ENCODE assay signal across 9 cellular contexts in genomic region chr18:9082763-9083510, GRCh38. TPM values are rescaled to one million over a fixed set of nuclear protein-coding genes. Genes with fewer than 3 reads are reported as not detected.
DNase-seq lines count a peak whose midpoint lies in the region; ATAC-seq lines count a peak whose summit lies in the region.
"Had no signal": no experiment of that assay in that cellular context is flagged by ENCODE, and none has a peak within 500 bp of the region (broad histone marks: within the 10 kb centered on the region; RNA-seq: fewer than 3 reads in every experiment).

No MANE protein-coding gene starts in this region.

- ATAC-seq in GM21360 (IDR thresholded peaks at IDR 0.05; ENCODE audit: unreplicated experiment) (peak; percentile 87), HG03571 (IDR thresholded peaks at IDR 0.05; ENCODE audit: unreplicated experiment) (peak; percentile 68)
- peak; percentile 98 for ATAC-seq in stimulated activated naive CD8-positive, alpha-beta T cell treated with anti-CD3 and anti-CD28 coated beads, Interleukin-15, amount 100 ng/mL, for 72 hours

- no peaks in the 10 kb centered on the region for H3K36me3 Mint-ChIP-seq in CD8-positive, alpha-beta memory T cell
- no peaks in the 10 kb centered on the region for H3K36me3 Mint-ChIP-seq in activated naive CD4-positive, alpha-beta T cell treated with anti-CD3 and anti-CD28 coated beads, Interleukin-2, amount 50 U/mL, for 24 hours

- peak in 4 of 5 donors; percentile 11 to 49 (median 26) for DNase-seq in CD8-positive, alpha-beta memory T cell
- peak; percentile 60 to 75 for DNase-seq in stimulated activated naive CD8-positive, alpha-beta T cell treated with anti-CD3 and anti-CD28 coated beads, Interleukin-15, amount 100 ng/mL, for 72 hours
- no peak for DNase-seq in NCI-H774 (lab: John Stamatoyannopoulos, UW)
- no peak for DNase-seq in globus pallidus (ENCODE audit: low spot score)
- no peak for DNase-seq in midbrain (lab: John Stamatoyannopoulos, UW)

- no peak overlapping the region for H3K27ac ChIP-seq in CD8-positive, alpha-beta memory T cell (ENCODE audit: low read depth, low read length)

- peak overlapping the region; percentile 34 to 70 (median 65) for H3K4me3 Mint-ChIP-seq in CD8-positive, alpha-beta memory T cell
- H3K4me3 Mint-ChIP-seq in activated naive CD4-positive, alpha-beta T cell treated with anti-CD3 and anti-CD28 coated beads, Interleukin-2, amount 50 U/mL, for 24 hours, result peak overlapping the region; percentile 54
- peak overlapping the region; percentile 67 to 82 for H3K4me3 Mint-ChIP-seq in stimulated activated naive CD8-positive, alpha-beta T cell treated with anti-CD3 and anti-CD28 coated beads, Interleukin-15, amount 100 ng/mL, for 72 hours
- H3K4me3 Mint-ChIP-seq: neural crest cell had no signal

- no peaks in the 10 kb centered on the region for H3K36me3 ChIP-seq in CD8-positive, alpha-beta memory T cell (ENCODE audit: insufficient read depth, low read length)

- H3K4me3 ChIP-seq in CD8-positive, alpha-beta memory T cell (ENCODE audit: low read length), result peak overlapping the region; percentile 5

- H3K4me1 ChIP-seq in CD8-positive, alpha-beta memory T cell (ENCODE audit: insufficient read depth, low read length), result peaks cover 23% of the 10 kb centered on the region

- no peaks in the 10 kb centered on the region for H3K27me3 ChIP-seq in CD8-positive, alpha-beta memory T cell (ENCODE audit: insufficient read depth, low read length, poor library complexity, severe bottlenecking)

- H3K4me1 Mint-ChIP-seq in CD8-positive, alpha-beta memory T cell, result peaks cover 19 to 27% (median 21%) of the 10 kb centered on the region in 3 donors
- peaks cover 49% of the 10 kb centered on the region for H3K4me1 Mint-ChIP-seq in activated naive CD4-positive, alpha-beta T cell treated with anti-CD3 and anti-CD28 coated beads, Interleukin-2, amount 50 U/mL, for 24 hours
- peaks cover 54% of the 10 kb centered on the region for H3K4me1 Mint-ChIP-seq in stimulated activated naive CD8-positive, alpha-beta T cell treated with anti-CD3 and anti-CD28 coated beads, Interleukin-15, amount 100 ng/mL, for 72 hours

- no peaks in the 10 kb centered on the region for H3K27me3 Mint-ChIP-seq in CD8-positive, alpha-beta memory T cell
- H3K27me3 Mint-ChIP-seq in activated naive CD4-positive, alpha-beta T cell treated with anti-CD3 and anti-CD28 coated beads, Interleukin-2, amount 50 U/mL, for 24 hours, result no peaks in the 10 kb centered on the region
- no peaks in the 10 kb centered on the region for H3K27me3 Mint-ChIP-seq in stimulated activated naive CD8-positive, alpha-beta T cell treated with anti-CD3 and anti-CD28 coated beads, Interleukin-15, amount 100 ng/mL, for 72 hours

- peak overlapping the region; percentile 78 to 97 (median 90) for H3K27ac Mint-ChIP-seq in CD8-positive, alpha-beta memory T cell
- H3K27ac Mint-ChIP-seq in activated naive CD4-positive, alpha-beta T cell treated with anti-CD3 and anti-CD28 coated beads, Interleukin-2, amount 50 U/mL, for 24 hours, result peak overlapping the region; percentile 88
- H3K27ac Mint-ChIP-seq in stimulated activated naive CD8-positive, alpha-beta T cell treated with anti-CD3 and anti-CD28 coated beads, Interleukin-15, amount 100 ng/mL, for 72 hours, result peak overlapping the region; percentile 94 to 99

- H3K9me3 Mint-ChIP-seq in CD8-positive, alpha-beta memory T cell, result no peaks in the 10 kb centered on the region
- H3K9me3 Mint-ChIP-seq in activated naive CD4-positive, alpha-beta T cell treated with anti-CD3 and anti-CD28 coated beads, Interleukin-2, amount 50 U/mL, for 24 hours, result no peaks in the 10 kb centered on the region
- peaks cover 0 to 4% of the 10 kb centered on the region in 2 donors for H3K9me3 Mint-ChIP-seq in stimulated activated naive CD8-positive, alpha-beta T cell treated with anti-CD3 and anti-CD28 coated beads, Interleukin-15, amount 100 ng/mL, for 72 hours
- H3K9me3 Mint-ChIP-seq: neural crest cell had no signal

- POLR2A ChIA-PET in CD8-positive, alpha-beta memory T cell (lab: Charles Lee), result interaction anchor here (1.4 to 1.8 kb wide), 2 partner anchors 20 to 54 kb away, joined by 8 read pairs; partner anchors contain the start of genes ANKRD12 and NDUFV2

- CTCF ChIA-PET in CD8-positive, alpha-beta memory T cell (lab: Charles Lee), result interaction anchor here (0.6 to 1.7 kb wide), 7 partner anchors 9 to 103 kb away, joined by 3 to 10 read pairs (median 3); no protein-coding TSS in a partner anchor

- no peaks in the 10 kb centered on the region for H3K9me3 ChIP-seq in CD8-positive, alpha-beta memory T cell (ENCODE audit: low read length)

RNA-seq across cellular contexts. Expression of gene NDUFV2, which starts 19.6 kb away (rescaled TPM):
- 100 to 1,000 TPM; 324 to 331 TPM for total RNA-seq in CD8-positive, alpha-beta memory T cell
- 187 TPM for polyA plus RNA-seq in CD8-positive, alpha-beta memory T cell

RNA-seq across cellular contexts. Expression of gene ANKRD12, which starts 53.6 kb away (rescaled TPM):
- 10 to 100 TPM; 66.6 to 67.6 TPM for total RNA-seq in CD8-positive, alpha-beta memory T cell
- 109 TPM for polyA plus RNA-seq in CD8-positive, alpha-beta memory T cell

Comparison
In these comparisons a context has a peak if more than half of its experiments do, and no peak if none do; other contexts are left out.
1. DNase-seq: peak in CD8-positive, alpha-beta memory T cell (4 of 5) and stimulated activated naive CD8-positive, alpha-beta T cell treated with anti-CD3 and anti-CD28 coated beads, Interleukin-15, amount 100 ng/mL, for 72 hours (2 of 2); none in NCI-H774 (single experiment), globus pallidus (single experiment) and midbrain (single experiment).
2. Peak in every context shown above with its lines, with median percentiles within 50 percentile points of each other: H3K27ac Mint-ChIP-seq, H3K4me3 Mint-ChIP-seq and ATAC-seq.